8 cellular contexts compared by ENCODE assay signal in the genomic region with DNA sequence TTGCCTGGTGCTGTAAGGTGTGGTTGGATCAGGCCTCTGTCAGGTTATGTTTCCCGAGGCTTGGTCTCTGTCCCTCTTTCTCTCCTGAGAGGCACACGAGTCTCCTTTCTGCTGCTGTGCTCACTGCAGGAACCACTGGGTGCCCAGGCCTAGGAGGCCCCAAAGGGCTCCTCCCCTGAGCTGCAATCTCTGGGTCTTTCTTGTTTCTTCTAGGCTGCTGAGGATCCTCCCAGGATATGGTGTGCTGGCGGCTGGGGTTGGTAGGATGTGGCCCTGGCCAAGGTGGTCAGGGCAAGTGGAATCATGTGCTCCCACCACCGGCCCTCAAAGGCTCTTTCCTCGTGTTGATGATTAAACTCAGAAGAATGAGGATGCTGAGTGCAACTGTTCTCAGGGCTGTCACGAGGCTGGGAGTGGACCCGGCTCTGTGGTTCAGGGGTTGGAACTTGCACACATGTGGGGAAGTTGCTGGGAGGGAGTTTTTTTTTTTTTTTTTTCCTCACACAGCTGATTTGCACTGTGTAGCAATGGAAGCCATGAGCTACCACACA. TPM values are rescaled to one million over a fixed set of nuclear protein-coding genes. Genes with fewer than 3 reads are reported as not detected.
DNase-seq lines count a peak whose midpoint lies in the region; ATAC-seq, FAIRE-seq and TF ChIP-seq lines count a peak whose summit lies in the region.

No MANE protein-coding gene starts in this region.

- peak overlapping the region; percentile 96 for H3K27ac Mint-ChIP-seq in astrocyte (ENCODE audit: unreplicated experiment)

- H3K4me1 ChIP-seq in astrocyte (ENCODE audit: insufficient read depth, low read length): peaks cover 28% of the 10 kb centered on the region
- peaks cover 26% of the 10 kb centered on the region for H3K4me1 ChIP-seq in stomach smooth muscle (ENCODE audit: control insufficient read depth, insufficient read depth, low read length)

- peak overlapping the region; percentile 55 for H3K4me3 Mint-ChIP-seq in astrocyte (ENCODE audit: unreplicated experiment)

- no peaks in the 10 kb centered on the region for H3K9me3 ChIP-seq in astrocyte (ENCODE audit: insufficient read depth, low read depth, low read length)
- H3K9me3 ChIP-seq in stomach smooth muscle (ENCODE audit: control insufficient read depth in 2 of 2, low read length in 2 of 2): no peaks in the 10 kb centered on the region

- H3K36me3 Mint-ChIP-seq in astrocyte (ENCODE audit: low read depth, unreplicated experiment): no peaks in the 10 kb centered on the region

- TF ChIP-seq CTCF in astrocyte (IDR thresholded peaks at IDR 0.05; ENCODE audit: insufficient read depth, low read depth, low read length): no peak

- H3K27me3 Mint-ChIP-seq in astrocyte (ENCODE audit: low read depth, unreplicated experiment): peaks cover 4% of the 10 kb centered on the region

- H4K20me1 ChIP-seq in astrocyte (ENCODE audit: insufficient read depth, low read length): no peaks in the 10 kb centered on the region

- H3K9ac ChIP-seq in astrocyte (ENCODE audit: low read length) (peak overlapping the region; percentile 49), stomach smooth muscle (ENCODE audit: low read length in 2 of 2) (no peak overlapping the region)

- peak; percentile 20 for FAIRE-seq in astrocyte (lab: Jason Lieb, UNC)

- H3K4me3 ChIP-seq in astrocyte (ENCODE audit: insufficient read depth, low read depth, low read length): no peak overlapping the region
- H3K4me3 ChIP-seq in stomach smooth muscle (ENCODE audit: low read length in 2 of 2): no peak overlapping the region

- peak overlapping the region; percentile 58 for H3K4me2 ChIP-seq in astrocyte (ENCODE audit: low read length)

- H3K27me3 ChIP-seq in astrocyte (ENCODE audit: insufficient read depth, low read length): no peaks in the 10 kb centered on the region
- H3K27me3 ChIP-seq in stomach smooth muscle (ENCODE audit: control insufficient read depth in 1 of 2, insufficient read depth in 2 of 2, low read length in 2 of 2): no peaks in the 10 kb centered on the region

- H3K9me3 Mint-ChIP-seq in astrocyte (ENCODE audit: unreplicated experiment): peaks cover 3% of the 10 kb centered on the region

- peaks cover 47% of the 10 kb centered on the region for H3K4me1 Mint-ChIP-seq in astrocyte (ENCODE audit: low read depth, unreplicated experiment)

- H3K27ac ChIP-seq in astrocyte (ENCODE audit: low read depth, low read length) (peak overlapping the region; percentile 63), stomach smooth muscle (ENCODE audit: low read length) (peak overlapping the region; percentile 71)

- H3K79me2 ChIP-seq in astrocyte (ENCODE audit: insufficient read depth, low read length): no peaks in the 10 kb centered on the region

- peak overlapping the region; percentile 74 for H2AFZ ChIP-seq in astrocyte (ENCODE audit: low read depth, low read length)

- DNase-seq in HT-29 (ENCODE audit: low spot score) (peak; percentile 95), astrocyte (ENCODE audit: low read depth) (peak; percentile 98), islet precursor cell (peak; percentile 95), NCI-H2196 treated with DMSO at 0.1 percent for 48 hours (lab: John Stamatoyannopoulos, UW; ENCODE audit: unreplicated experiment) (no peak), DMS 273 treated with DMSO at 0.1 percent for 48 hours (lab: John Stamatoyannopoulos, UW) (no peak), DMS114 treated with DMSO at 0.1 percent for 48 hours (lab: John Stamatoyannopoulos, UW; ENCODE audit: unreplicated experiment) (no peak)

- ATAC-seq in GM18870 (IDR thresholded peaks at IDR 0.05; ENCODE audit: unreplicated experiment): peak; percentile 67

- H3K36me3 ChIP-seq in astrocyte (ENCODE audit: insufficient read depth, low read length): no peaks in the 10 kb centered on the region
- H3K36me3 ChIP-seq in stomach smooth muscle (ENCODE audit: control insufficient read depth in 2 of 2, insufficient read depth in 2 of 2, low read length in 2 of 2): no peaks in the 10 kb centered on the region

RNA-seq across cellular contexts. Expression of gene CTSH, which starts 43.6 kb away (rescaled TPM):
- total RNA-seq in HT-29 (2014; rRNA removed; shearing (Covaris generic)): 492 and 536 TPM in 2 replicates
- 4.1 and 5.7 TPM in 2 replicates for total RNA-seq in astrocyte

Comparison
In these comparisons a context has a peak if more than half of its experiments do, and no peak if none do; other contexts are left out.
1. DNase-seq: peak in HT-29 (single experiment), astrocyte (single experiment) and islet precursor cell (single experiment); none in NCI-H2196 treated with DMSO at 0.1 percent for 48 hours (single experiment), DMS 273 treated with DMSO at 0.1 percent for 48 hours (single experiment) and DMS114 treated with DMSO at 0.1 percent for 48 hours (single experiment).
2. RNA of gene CTSH, which starts 43.6 kb away (total RNA-seq): 492 to 536 TPM in HT-29; 4.1 to 5.7 TPM in astrocyte; every median in the first group is over 10 times any median in the second.